Comparison of ENCODE assay signal across 8 cellular contexts in genomic region chr5:141523991-141524390, GRCh38. TPM values are rescaled to one million over a fixed set of nuclear protein-coding genes. Genes with fewer than 3 reads are reported as not detected.
A peak's percentile ranks its signal among the peaks of the same experiment; 100 is the strongest.
DNase-seq lines count a peak whose midpoint lies in the region; ATAC-seq and TF ChIP-seq lines count a peak whose summit lies in the region.

No MANE protein-coding gene starts in this region.

- peak overlapping the region; percentile 42; the same call in 1 of the 2 replicates for H3K9ac ChIP-seq in iPS-20b (ENCODE audit: low read depth, low read length)

- no peak for ATAC-seq in activated T-helper 17 cell treated with anti-CD3 and anti-CD28 coated beads, Interleukin-2, amount 50 U/mL, for 72 hours (replicated peaks)
- ATAC-seq in gastrocnemius medialis (no peak), GM19455 (IDR thresholded peaks at IDR 0.05; ENCODE audit: unreplicated experiment) (no peak), sciatic nerve (no peak), HG03439 (IDR thresholded peaks at IDR 0.05; ENCODE audit: unreplicated experiment) (no peak)

- no peaks in the 10 kb centered on the region for H3K9me3 ChIP-seq in iPS-20b (ENCODE audit: insufficient read depth, low read depth, low read length)
- H3K9me3 ChIP-seq in gastrocnemius medialis = no peaks in the 10 kb centered on the region

- H3K4me3 ChIP-seq in iPS-20b (ENCODE audit: low read length) = no peak overlapping the region; the same call in 1 of the 2 replicates
- H3K4me3 ChIP-seq in gastrocnemius medialis = no peak overlapping the region

- intact Hi-C loops in Calu3 (cut with micrococcal nuclease; ENCODE audit: unreplicated experiment) = loop anchor here (1.0 to 10.0 kb wide), 5 partner anchors 36 to 519 kb away; partner anchors contain the start of genes PCDHGA9, PCDHGB7 and PCDHGC3
- intact Hi-C loops in gastrocnemius medialis (cut with DNase I; ENCODE audit: low total_unique reads) = loop anchor here (1.0 to 5.0 kb wide), 8 partner anchors 11 to 1873 kb away; partner anchors contain the start of genes DIAPH1, PCDHGA12, PCDHGB7 and PCDHGC3
- intact Hi-C loops in sciatic nerve (cut with DNase I) = no loop called here

- TF ChIP-seq POLR2A in gastrocnemius medialis (IDR thresholded peaks at IDR 0.05) = no peak

- H3K27ac ChIP-seq in iPS-20b (ENCODE audit: low read length) (no peak overlapping the region), gastrocnemius medialis (peak overlapping the region; percentile 87 to 92 (median 90))

- H3K4me3 Mint-ChIP-seq in Calu3 (ENCODE audit: low read depth, unreplicated experiment) = no peak overlapping the region
- H3K4me3 Mint-ChIP-seq in activated T-helper 17 cell treated with anti-CD3 and anti-CD28 coated beads, Interleukin-2, amount 50 U/mL, for 72 hours = no peak overlapping the region

- TF ChIP-seq CTCF in Calu3 (IDR thresholded peaks at IDR 0.05; ENCODE audit: unreplicated experiment) (no peak), gastrocnemius medialis (IDR thresholded peaks at IDR 0.05 in 4 of 5, conservative IDR thresholded peaks at IDR 0.05 in 1 of 5) (no peak)

- peaks cover 12% of the 10 kb centered on the region; the same call in 1 of the 2 replicates for H3K4me1 ChIP-seq in iPS-20b (ENCODE audit: insufficient read depth, low read length)
- peaks cover 64 to 75% of the 10 kb centered on the region in 2 donors for H3K4me1 ChIP-seq in gastrocnemius medialis

- H3K4me1 Mint-ChIP-seq in Calu3 (ENCODE audit: low read depth, unreplicated experiment) = peaks cover 69% of the 10 kb centered on the region
- peaks cover 25% of the 10 kb centered on the region for H3K4me1 Mint-ChIP-seq in activated T-helper 17 cell treated with anti-CD3 and anti-CD28 coated beads, Interleukin-2, amount 50 U/mL, for 72 hours

- H3K36me3 ChIP-seq in iPS-20b (ENCODE audit: insufficient read depth, low read depth, low read length) (peaks cover 88% of the 10 kb centered on the region), gastrocnemius medialis (peaks cover 0 to 50% of the 10 kb centered on the region in 2 donors)

- DNase-seq in Calu3 = no peak
- no peak for DNase-seq in gastrocnemius medialis
- no peak for DNase-seq in sciatic nerve (ENCODE audit: low spot score)
- no peak for DNase-seq in NCI-H526 treated with DMSO at 0.1 percent for 48 hours (lab: John Stamatoyannopoulos, UW)

- CTCF ChIA-PET in Calu3 (lab: Charles Lee) = interaction anchor here (0.7 to 3.2 kb wide), 10 partner anchors 10 to 301 kb away, joined by 3 to 27 read pairs (median 7); partner anchors contain the start of genes PCDHB14, PCDHGA9, PCDHGB6 and PCDHGB7

- H3K36me3 Mint-ChIP-seq in Calu3 (ENCODE audit: insufficient read depth, unreplicated experiment) = peaks cover 73% of the 10 kb centered on the region
- no peaks in the 10 kb centered on the region for H3K36me3 Mint-ChIP-seq in activated T-helper 17 cell treated with anti-CD3 and anti-CD28 coated beads, Interleukin-2, amount 50 U/mL, for 72 hours (ENCODE audit: low read depth)

- no peaks in the 10 kb centered on the region for H3K27me3 Mint-ChIP-seq in Calu3 (ENCODE audit: unreplicated experiment)
- H3K27me3 Mint-ChIP-seq in activated T-helper 17 cell treated with anti-CD3 and anti-CD28 coated beads, Interleukin-2, amount 50 U/mL, for 72 hours = no peaks in the 10 kb centered on the region

- in situ Hi-C loops in gastrocnemius medialis (cut with MboI; ENCODE audit: low sequenced_read_pairs in 4 of 4) = loop anchor here in 1 of 4 donors (5.0 kb wide), 2 partner anchors 38 to 47 kb away; partner anchors contain the start of gene PCDHGC3

- peak overlapping the region; percentile 7 for H3K27ac Mint-ChIP-seq in Calu3 (ENCODE audit: unreplicated experiment)
- peak overlapping the region; percentile 35 for H3K27ac Mint-ChIP-seq in activated T-helper 17 cell treated with anti-CD3 and anti-CD28 coated beads, Interleukin-2, amount 50 U/mL, for 72 hours

- no peaks in the 10 kb centered on the region for H3K27me3 ChIP-seq in iPS-20b (ENCODE audit: insufficient read depth, low read length)
- H3K27me3 ChIP-seq in gastrocnemius medialis = no peaks in the 10 kb centered on the region

- H3K9me3 Mint-ChIP-seq in Calu3 (ENCODE audit: low read depth, unreplicated experiment) = no peaks in the 10 kb centered on the region
- H3K9me3 Mint-ChIP-seq in activated T-helper 17 cell treated with anti-CD3 and anti-CD28 coated beads, Interleukin-2, amount 50 U/mL, for 72 hours = no peaks in the 10 kb centered on the region

- BruUV-seq in Calu3 (replicated peaks; lab: Mats Ljungman, UMichigan) = no TSS peak

RNA-seq across cellular contexts. Expression of gene PCDHGC5, which starts 35.1 kb away (rescaled TPM):
- 1.5 and 2.1 TPM in 2 replicates for total RNA-seq in Calu3 (2022)
- total RNA-seq in activated T-helper 17 cell treated with anti-CD3 and anti-CD28 coated beads, Interleukin-2, amount 50 U/mL, for 72 hours = not detected
- total RNA-seq in gastrocnemius medialis = 1 to 10 TPM in 1 of 4 donors, under 1 TPM in 2, not detected in 1; 0.16 to 1.5 (median 0.36) TPM
- 3.8 TPM for total RNA-seq in sciatic nerve

RNA-seq across cellular contexts. Expression of gene PCDHGC4, which starts 39.2 kb away (rescaled TPM):
- 1.2 and 2.2 TPM in 2 replicates for total RNA-seq in Calu3 (2022)
- not detected for total RNA-seq in activated T-helper 17 cell treated with anti-CD3 and anti-CD28 coated beads, Interleukin-2, amount 50 U/mL, for 72 hours
- total RNA-seq in gastrocnemius medialis = 10 to 100 TPM in 1 of 4 donors, 1 to 10 TPM in 1, under 1 TPM in 1, not detected in 1; 0.31 to 20.4 (median 1.7) TPM
- total RNA-seq in sciatic nerve = 4.5 TPM

RNA-seq across cellular contexts. Expression of gene PCDHGC3, which starts 48.2 kb away (rescaled TPM):
- total RNA-seq in Calu3 (2022) (49.4 and 73.0 TPM in 2 replicates), gastrocnemius medialis (10 to 100 TPM; 11.8 to 14.5 (median 13.8) TPM), sciatic nerve (71.4 TPM)
- total RNA-seq in activated T-helper 17 cell treated with anti-CD3 and anti-CD28 coated beads, Interleukin-2, amount 50 U/mL, for 72 hours = under 1 TPM in 1 of 2 donors, not detected in 1; 0.56 TPM

Comparison
In these comparisons a context has a peak if more than half of its experiments do, and no peak if none do; other contexts are left out.
1. RNA of gene PCDHGC3, which starts 48.2 kb away (total RNA-seq): 49.4 to 73.0 TPM in Calu3, 71.4 TPM in sciatic nerve (single experiment) and 11.8 to 14.5 TPM in gastrocnemius medialis; 0.56 TPM in activated T-helper 17 cell treated with anti-CD3 and anti-CD28 coated beads, Interleukin-2, amount 50 U/mL, for 72 hours; every median in the first group is over 4 times any median in the second.